ENCODE assay signal across 16 cellular contexts in the genomic region with DNA sequence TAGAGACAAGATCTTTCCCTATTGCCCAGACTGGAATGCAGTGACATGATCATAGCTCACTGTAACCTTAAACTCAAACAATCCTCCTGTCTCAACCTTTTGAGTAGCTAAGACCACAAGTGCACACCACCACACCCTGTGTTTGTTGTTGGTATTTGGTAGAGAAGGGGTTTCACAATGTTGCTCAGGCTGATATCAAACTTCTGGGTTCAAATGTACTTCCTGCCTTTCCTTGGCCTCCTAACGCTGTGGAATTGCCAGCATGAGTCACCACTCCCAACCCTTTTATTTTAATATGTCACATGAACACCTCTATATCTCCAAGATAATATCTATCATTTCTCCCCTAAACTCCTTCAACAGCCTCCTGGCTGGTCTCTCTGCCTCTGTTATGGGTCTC.
A peak's percentile ranks its signal among the peaks of the same experiment; 100 is the strongest.
DNase-seq lines count a peak whose midpoint lies in the region; FAIRE-seq and TF ChIP-seq lines count a peak whose summit lies in the region.
"Had no signal": no experiment of that assay in that cellular context is flagged by ENCODE, and none has a peak within 500 bp of the region (broad histone marks: within the 10 kb centered on the region; RNA-seq: fewer than 3 reads in every experiment).

No MANE protein-coding gene starts in this region.

- no peak for TF ChIP-seq CTCF in astrocyte (IDR thresholded peaks at IDR 0.05; ENCODE audit: insufficient read depth, low read depth, low read length)

- no peaks in the 10 kb centered on the region for H3K27me3 Mint-ChIP-seq in astrocyte (ENCODE audit: low read depth, unreplicated experiment)
- H3K27me3 Mint-ChIP-seq: B cell had no signal

- H3K27ac ChIP-seq in astrocyte (ENCODE audit: low read depth, low read length) = no peak overlapping the region
- peak overlapping the region; percentile 18 for H3K27ac ChIP-seq in epithelial cell of prostate

- DNase-seq in Daoy (ENCODE audit: low read depth) = peak; percentile 11
- no peak for DNase-seq in astrocyte (ENCODE audit: low read depth)
- peak; percentile 2 for DNase-seq in epithelial cell of prostate (ENCODE audit: low read depth, low spot score)
- DNase-seq in non-pigmented ciliary epithelial cell (ENCODE audit: low read depth) = peak; percentile 13
- no peak for DNase-seq in NCI-H1930 (lab: John Stamatoyannopoulos, UW)
- no peak for DNase-seq in NAMALWA (ENCODE audit: low spot score)
- no peak for DNase-seq in NCI-H1048 (lab: John Stamatoyannopoulos, UW)
- DNase-seq: CD8-positive, alpha-beta T cell; EL; H9; NCI-H1417; NCI-H2029 treated with DMSO at 0.1 percent for 48 hours; NCI-H510A treated with DMSO at 0.1 percent for 48 hours; SHP77 had no signal

- no peaks in the 10 kb centered on the region for H3K27me3 ChIP-seq in astrocyte (ENCODE audit: insufficient read depth, low read length)

- H3K79me2 ChIP-seq in astrocyte (ENCODE audit: insufficient read depth, low read length) = no peaks in the 10 kb centered on the region

- H3K36me3 Mint-ChIP-seq in astrocyte (ENCODE audit: low read depth, unreplicated experiment) = no peaks in the 10 kb centered on the region
- H3K36me3 Mint-ChIP-seq: CD8-positive, alpha-beta T cell had no signal

- no peaks in the 10 kb centered on the region for H3K4me1 ChIP-seq in astrocyte (ENCODE audit: insufficient read depth, low read length)

- no peak overlapping the region for H3K4me2 ChIP-seq in astrocyte (ENCODE audit: low read length)

- H3K4me1 Mint-ChIP-seq in astrocyte (ENCODE audit: low read depth, unreplicated experiment) = no peaks in the 10 kb centered on the region
- H3K4me1 Mint-ChIP-seq: B cell had no signal

- no peak overlapping the region for H3K9ac ChIP-seq in astrocyte (ENCODE audit: low read length)

- H4K20me1 ChIP-seq in astrocyte (ENCODE audit: insufficient read depth, low read length) = no peaks in the 10 kb centered on the region

- H3K4me3 ChIP-seq in astrocyte (ENCODE audit: insufficient read depth, low read depth, low read length) = no peak overlapping the region

- H3K36me3 ChIP-seq in astrocyte (ENCODE audit: insufficient read depth, low read length) = no peaks in the 10 kb centered on the region

- H3K27ac Mint-ChIP-seq in astrocyte (ENCODE audit: unreplicated experiment) = no peak overlapping the region
- H3K27ac Mint-ChIP-seq: B cell; CD8-positive, alpha-beta T cell; H9 had no signal

- no peak overlapping the region for H3K4me3 Mint-ChIP-seq in astrocyte (ENCODE audit: unreplicated experiment)
- H3K4me3 Mint-ChIP-seq: B cell; CD8-positive, alpha-beta T cell; H9 had no signal

- peak overlapping the region; percentile 53 for H2AFZ ChIP-seq in astrocyte (ENCODE audit: low read depth, low read length)

- no peaks in the 10 kb centered on the region for H3K9me3 Mint-ChIP-seq in astrocyte (ENCODE audit: unreplicated experiment)
- H3K9me3 Mint-ChIP-seq: H9 had no signal

- no peak for FAIRE-seq in astrocyte (lab: Jason Lieb, UNC)
- FAIRE-seq: RCC 7860 had no signal

- no peaks in the 10 kb centered on the region for H3K9me3 ChIP-seq in astrocyte (ENCODE audit: insufficient read depth, low read depth, low read length)

Comparison
In these comparisons a context has a peak if more than half of its experiments do, and no peak if none do; other contexts are left out.
1. DNase-seq: peak in Daoy (single experiment), epithelial cell of prostate (single experiment) and non-pigmented ciliary epithelial cell (single experiment); none in astrocyte (single experiment), NCI-H1930 (0 of 2), NAMALWA (single experiment) and NCI-H1048 (single experiment).